In genomic region chr1:75616436-75617433, GRCh38 we compare ENCODE assay signal across 8 cellular contexts. TPM values are rescaled to one million over a fixed set of nuclear protein-coding genes. Genes with fewer than 3 reads are reported as not detected.
A peak's percentile ranks its signal among the peaks of the same experiment; 100 is the strongest.
DNase-seq lines count a peak whose midpoint lies in the region; ATAC-seq and TF ChIP-seq lines count a peak whose summit lies in the region.

No MANE protein-coding gene starts in this region.

- H3K9me3 ChIP-seq in hepatocyte (ENCODE audit: low read depth) (no peaks in the 10 kb centered on the region), sigmoid colon (no peaks in the 10 kb centered on the region)

- H3K4me1 Mint-ChIP-seq in GM23338: peaks cover 13% of the 10 kb centered on the region; the same call in 2 of the 3 replicates
- peaks cover 12% of the 10 kb centered on the region for H3K4me1 Mint-ChIP-seq in activated T-helper 17 cell treated with anti-CD3 and anti-CD28 coated beads, Interleukin-2, amount 50 U/mL, for 72 hours

- peak; percentile 83 for DNase-seq in GM23338 (ENCODE audit: low spot score)
- DNase-seq in hepatocyte (ENCODE audit: low spot score): peak; percentile 61
- no peak for DNase-seq in sigmoid colon
- DNase-seq in RKO (ENCODE audit: low spot score): no peak
- no peak for DNase-seq in NCI-H2081 treated with DMSO at 0.1 percent for 48 hours (lab: John Stamatoyannopoulos, UW)
- no peak for DNase-seq in medulla oblongata (ENCODE audit: extremely low spot score)

- H3K27me3 Mint-ChIP-seq in GM23338 (ENCODE audit: insufficient read depth, low read depth, poor library complexity): peaks cover 44% of the 10 kb centered on the region
- H3K27me3 Mint-ChIP-seq in activated T-helper 17 cell treated with anti-CD3 and anti-CD28 coated beads, Interleukin-2, amount 50 U/mL, for 72 hours: peaks cover 65% of the 10 kb centered on the region

- H3K4me3 Mint-ChIP-seq in GM23338: peak overlapping the region; percentile 79
- H3K4me3 Mint-ChIP-seq in activated T-helper 17 cell treated with anti-CD3 and anti-CD28 coated beads, Interleukin-2, amount 50 U/mL, for 72 hours: peak overlapping the region; percentile 41

- WGBS in hepatocyte (ENCODE audit: low lambda C conversion rate, missing lambda C conversion rate): 12% methylated on average over 38 of the region's 39 CpGs
- WGBS in sigmoid colon, 2 donors: 6 to 7% methylated on average over 39 of the region's 39 CpGs

- H4K20me1 ChIP-seq in GM23338 (replicated peaks; ENCODE audit: insufficient read depth) (0 out of 2 replicates have a peak, but pooled peaks cover 10% of the 10 kb centered on the region), hepatocyte (ENCODE audit: insufficient read depth, poor library complexity, severe bottlenecking) (no peaks in the 10 kb centered on the region)

- H3K27ac ChIP-seq in GM23338 (ENCODE audit: low read depth) (no peak overlapping the region), hepatocyte (no peak overlapping the region), sigmoid colon (no peak overlapping the region)

- H3K9me2 ChIP-seq in GM23338 (ENCODE audit: insufficient read depth) (no peaks in the 10 kb centered on the region), hepatocyte (replicated peaks; ENCODE audit: insufficient read depth) (no peaks in the 10 kb centered on the region)

- H3K4me3 ChIP-seq in GM23338 (peak overlapping the region; percentile 90), hepatocyte (peak overlapping the region; percentile 92), sigmoid colon (peak overlapping the region; percentile 30 to 61 (median 46))

- TF ChIP-seq CTCF in GM23338 (conservative IDR thresholded peaks at IDR 0.05; ENCODE audit: low read depth in 2 of 2) (no peak), hepatocyte (IDR thresholded peaks at IDR 0.05; ENCODE audit: poor library complexity) (no peak), sigmoid colon (IDR thresholded peaks at IDR 0.05) (no peak)

- peak overlapping the region; percentile 96 for H3K4me2 ChIP-seq in GM23338
- peak overlapping the region; percentile 97 for H3K4me2 ChIP-seq in hepatocyte

- H3K36me3 ChIP-seq in GM23338 (ENCODE audit: insufficient read depth) (no peaks in the 10 kb centered on the region), hepatocyte (replicated peaks; ENCODE audit: insufficient read depth, low read depth) (no peaks in the 10 kb centered on the region), sigmoid colon (no peaks in the 10 kb centered on the region)

- H3K27me3 ChIP-seq in GM23338 (ENCODE audit: insufficient read depth): peaks cover 66% of the 10 kb centered on the region
- peaks cover 37% of the 10 kb centered on the region for H3K27me3 ChIP-seq in hepatocyte
- peaks cover 3 to 47% (median 15%) of the 10 kb centered on the region in 3 donors for H3K27me3 ChIP-seq in sigmoid colon

- no peaks in the 10 kb centered on the region for H3K9me3 Mint-ChIP-seq in GM23338
- H3K9me3 Mint-ChIP-seq in activated T-helper 17 cell treated with anti-CD3 and anti-CD28 coated beads, Interleukin-2, amount 50 U/mL, for 72 hours: no peaks in the 10 kb centered on the region

- peaks cover 9% of the 10 kb centered on the region; the same call in 1 of the 2 replicates for H3K4me1 ChIP-seq in GM23338 (ENCODE audit: insufficient read depth)
- H3K4me1 ChIP-seq in hepatocyte (ENCODE audit: insufficient read depth): peaks cover 11% of the 10 kb centered on the region
- H3K4me1 ChIP-seq in sigmoid colon: peaks cover 0 to 26% (median 23%) of the 10 kb centered on the region in 4 donors

- H3K27ac Mint-ChIP-seq in GM23338: no peak overlapping the region
- H3K27ac Mint-ChIP-seq in activated T-helper 17 cell treated with anti-CD3 and anti-CD28 coated beads, Interleukin-2, amount 50 U/mL, for 72 hours: no peak overlapping the region

- TF ChIP-seq EP300 in sigmoid colon (IDR thresholded peaks at IDR 0.05): no peak

- peak overlapping the region; percentile 96 for H2AFZ ChIP-seq in GM23338
- peak overlapping the region; percentile 47 for H2AFZ ChIP-seq in hepatocyte

- H3K36me3 Mint-ChIP-seq in GM23338 (ENCODE audit: low read depth): no peaks in the 10 kb centered on the region; the same call in 2 of the 3 replicates
- H3K36me3 Mint-ChIP-seq in activated T-helper 17 cell treated with anti-CD3 and anti-CD28 coated beads, Interleukin-2, amount 50 U/mL, for 72 hours (ENCODE audit: low read depth): no peaks in the 10 kb centered on the region

- intact Hi-C loops in sigmoid colon (cut with DNase I): no loop called here

- H3K79me2 ChIP-seq in GM23338 (replicated peaks; ENCODE audit: insufficient read depth) (no peaks in the 10 kb centered on the region), hepatocyte (no peaks in the 10 kb centered on the region)

- H3F3A ChIP-seq in GM23338 (replicated peaks; ENCODE audit: low read depth): no peaks in the 10 kb centered on the region

- TF ChIP-seq POLR2A in sigmoid colon (IDR thresholded peaks at IDR 0.05): no peak

- ATAC-seq in GM23338: peak; percentile 33
- ATAC-seq in activated T-helper 17 cell treated with anti-CD3 and anti-CD28 coated beads, Interleukin-2, amount 50 U/mL, for 72 hours (replicated peaks): peak; percentile 7
- no peak for ATAC-seq in GM19395 (IDR thresholded peaks at IDR 0.05; ENCODE audit: unreplicated experiment)

TF ChIP-seq in GM23338, 12 proteins besides CTCF, POLR2A, EP300 and RAD21 (continues in another document):
- TF ChIP-seq REST (IDR thresholded peaks at IDR 0.05; ENCODE audit: unreplicated experiment) (peak; percentile 78), CREB1 (CRISPR knock-in tag; IDR thresholded peaks at IDR 0.05; ENCODE audit: low read depth) (0 out of 2 replicates have a peak, but pooled peaks have one; percentile 17), EZH2 (IDR thresholded peaks at IDR 0.05; ENCODE audit: low read depth, unreplicated experiment) (peak; percentile 29), JUNB (IDR thresholded peaks at IDR 0.05; ENCODE audit: unreplicated experiment) (no peak), POLR2AphosphoS5 (IDR thresholded peaks at IDR 0.05; ENCODE audit: low read depth) (no peak), NANOG (IDR thresholded peaks at IDR 0.05; ENCODE audit: borderline replicate concordance) (no peak), ETS1 (IDR thresholded peaks at IDR 0.05) (no peak)

RNA-seq across cellular contexts. Expression of gene SLC44A5, which starts 5.8 kb away (rescaled TPM):
- total RNA-seq in GM23338 (2014; rRNA removed; shearing (Covaris generic)): 7.6 and 11.7 TPM in 2 replicates
- polyA plus RNA-seq in GM23338 (2016; fragmentation: Nextera tagmentation; extraction: Ambion mirVana) (2.8 and 3.3 TPM in 2 replicates), hepatocyte (0.88 and 2.1 TPM in 2 replicates), sigmoid colon (1 to 10 TPM in 1 of 3 donors, under 1 TPM in 1, not detected in 1; 0.51 to 1.2 TPM)
- total RNA-seq in activated T-helper 17 cell treated with anti-CD3 and anti-CD28 coated beads, Interleukin-2, amount 50 U/mL, for 72 hours: under 1 TPM in 1 of 2 donors, not detected in 1; 0.61 TPM
- total RNA-seq in hepatocyte (2.9 and 4.8 TPM in 2 replicates), sigmoid colon (1 to 10 TPM in 1 of 4 donors, under 1 TPM in 3; 0.36 to 1.4 (median 0.67) TPM)

Comparison
In these comparisons a context has a peak if more than half of its experiments do, and no peak if none do; other contexts are left out.
1. DNase-seq: peak in GM23338 (single experiment) and hepatocyte (single experiment); none in sigmoid colon (single experiment), RKO (single experiment), NCI-H2081 treated with DMSO at 0.1 percent for 48 hours (single experiment) and medulla oblongata (single experiment).
2. Peak in every context shown above with its lines, with median percentiles within 50 percentile points of each other: H3K4me3 ChIP-seq.